In genomic region chr16:89936508-89936907, GRCh38 we compare ENCODE assay signal across 2 cellular contexts.
TF ChIP-seq lines count a peak whose summit lies in the region.

No MANE protein-coding gene starts in this region.

TF ChIP-seq in A549, 52 proteins besides CTCF, POLR2A, EP300 and RAD21 (continued from another document):
- TF ChIP-seq, protein P1, sequence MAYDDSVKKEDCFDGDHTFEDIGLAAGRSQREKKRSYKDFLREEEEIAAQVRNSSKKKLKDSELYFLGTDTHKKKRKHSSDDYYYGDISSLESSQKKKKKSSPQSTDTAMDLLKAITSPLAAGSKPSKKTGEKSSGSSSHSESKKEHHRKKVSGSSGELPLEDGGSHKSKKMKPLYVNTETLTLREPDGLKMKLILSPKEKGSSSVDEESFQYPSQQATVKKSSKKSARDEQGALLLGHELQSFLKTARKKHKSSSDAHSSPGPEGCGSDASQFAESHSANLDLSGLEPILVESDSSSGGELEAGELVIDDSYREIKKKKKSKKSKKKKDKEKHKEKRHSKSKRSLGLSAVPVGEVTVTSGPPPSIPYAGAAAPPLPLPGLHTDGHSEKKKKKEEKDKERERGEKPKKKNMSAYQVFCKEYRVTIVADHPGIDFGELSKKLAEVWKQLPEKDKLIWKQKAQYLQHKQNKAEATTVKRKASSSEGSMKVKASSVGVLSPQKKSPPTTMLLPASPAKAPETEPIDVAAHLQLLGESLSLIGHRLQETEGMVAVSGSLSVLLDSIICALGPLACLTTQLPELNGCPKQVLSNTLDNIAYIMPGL (CRISPR knock-in tag; IDR thresholded peaks at IDR 0.05; ENCODE audit: borderline replicate concordance) = no peak
- TF ChIP-seq PBX3 (IDR thresholded peaks at IDR 0.05) (no peak), NR3C1 (IDR thresholded peaks at IDR 0.05) (no peak), JUN (IDR thresholded peaks at IDR 0.05) (no peak), EHF (CRISPR knock-in tag; IDR thresholded peaks at IDR 0.05) (no peak), ZFP36 (IDR thresholded peaks at IDR 0.05; ENCODE audit: borderline replicate concordance, partially characterized antibody) (no peak), TFCP2L1 (CRISPR knock-in tag; IDR thresholded peaks at IDR 0.05) (no peak), ESRRA (IDR thresholded peaks at IDR 0.05; ENCODE audit: borderline replicate concordance, low read length) (no peak)
- TF ChIP-seq, protein P2, sequence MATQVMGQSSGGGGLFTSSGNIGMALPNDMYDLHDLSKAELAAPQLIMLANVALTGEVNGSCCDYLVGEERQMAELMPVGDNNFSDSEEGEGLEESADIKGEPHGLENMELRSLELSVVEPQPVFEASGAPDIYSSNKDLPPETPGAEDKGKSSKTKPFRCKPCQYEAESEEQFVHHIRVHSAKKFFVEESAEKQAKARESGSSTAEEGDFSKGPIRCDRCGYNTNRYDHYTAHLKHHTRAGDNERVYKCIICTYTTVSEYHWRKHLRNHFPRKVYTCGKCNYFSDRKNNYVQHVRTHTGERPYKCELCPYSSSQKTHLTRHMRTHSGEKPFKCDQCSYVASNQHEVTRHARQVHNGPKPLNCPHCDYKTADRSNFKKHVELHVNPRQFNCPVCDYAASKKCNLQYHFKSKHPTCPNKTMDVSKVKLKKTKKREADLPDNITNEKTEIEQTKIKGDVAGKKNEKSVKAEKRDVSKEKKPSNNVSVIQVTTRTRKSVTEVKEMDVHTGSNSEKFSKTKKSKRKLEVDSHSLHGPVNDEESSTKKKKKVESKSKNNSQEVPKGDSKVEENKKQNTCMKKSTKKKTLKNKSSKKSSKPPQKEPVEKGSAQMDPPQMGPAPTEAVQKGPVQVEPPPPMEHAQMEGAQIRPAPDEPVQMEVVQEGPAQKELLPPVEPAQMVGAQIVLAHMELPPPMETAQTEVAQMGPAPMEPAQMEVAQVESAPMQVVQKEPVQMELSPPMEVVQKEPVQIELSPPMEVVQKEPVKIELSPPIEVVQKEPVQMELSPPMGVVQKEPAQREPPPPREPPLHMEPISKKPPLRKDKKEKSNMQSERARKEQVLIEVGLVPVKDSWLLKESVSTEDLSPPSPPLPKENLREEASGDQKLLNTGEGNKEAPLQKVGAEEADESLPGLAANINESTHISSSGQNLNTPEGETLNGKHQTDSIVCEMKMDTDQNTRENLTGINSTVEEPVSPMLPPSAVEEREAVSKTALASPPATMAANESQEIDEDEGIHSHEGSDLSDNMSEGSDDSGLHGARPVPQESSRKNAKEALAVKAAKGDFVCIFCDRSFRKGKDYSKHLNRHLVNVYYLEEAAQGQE (IDR thresholded peaks at IDR 0.05) = no peak

TF ChIP-seq in SK-N-SH treated with all-trans-retinoic acid at 6 μM for 48 hours, 23 proteins besides CTCF, POLR2A, EP300 and RAD21 (continued from another document):
- TF ChIP-seq SNAI2 (CRISPR knock-in tag; IDR thresholded peaks at IDR 0.05) (no peak), ARNTL (CRISPR knock-in tag; IDR thresholded peaks at IDR 0.05; ENCODE audit: borderline replicate concordance, low read depth) (no peak), BACH2 (CRISPR knock-in tag; IDR thresholded peaks at IDR 0.05; ENCODE audit: borderline replicate concordance) (no peak), ISL1 (CRISPR knock-in tag; IDR thresholded peaks at IDR 0.05) (no peak)
- TF ChIP-seq, protein P3, sequence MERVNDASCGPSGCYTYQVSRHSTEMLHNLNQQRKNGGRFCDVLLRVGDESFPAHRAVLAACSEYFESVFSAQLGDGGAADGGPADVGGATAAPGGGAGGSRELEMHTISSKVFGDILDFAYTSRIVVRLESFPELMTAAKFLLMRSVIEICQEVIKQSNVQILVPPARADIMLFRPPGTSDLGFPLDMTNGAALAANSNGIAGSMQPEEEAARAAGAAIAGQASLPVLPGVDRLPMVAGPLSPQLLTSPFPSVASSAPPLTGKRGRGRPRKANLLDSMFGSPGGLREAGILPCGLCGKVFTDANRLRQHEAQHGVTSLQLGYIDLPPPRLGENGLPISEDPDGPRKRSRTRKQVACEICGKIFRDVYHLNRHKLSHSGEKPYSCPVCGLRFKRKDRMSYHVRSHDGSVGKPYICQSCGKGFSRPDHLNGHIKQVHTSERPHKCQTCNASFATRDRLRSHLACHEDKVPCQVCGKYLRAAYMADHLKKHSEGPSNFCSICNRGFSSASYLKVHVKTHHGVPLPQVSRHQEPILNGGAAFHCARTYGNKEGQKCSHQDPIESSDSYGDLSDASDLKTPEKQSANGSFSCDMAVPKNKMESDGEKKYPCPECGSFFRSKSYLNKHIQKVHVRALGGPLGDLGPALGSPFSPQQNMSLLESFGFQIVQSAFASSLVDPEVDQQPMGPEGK (CRISPR knock-in tag; IDR thresholded peaks at IDR 0.05; ENCODE audit: borderline replicate concordance) = no peak
- TF ChIP-seq, protein P4, sequence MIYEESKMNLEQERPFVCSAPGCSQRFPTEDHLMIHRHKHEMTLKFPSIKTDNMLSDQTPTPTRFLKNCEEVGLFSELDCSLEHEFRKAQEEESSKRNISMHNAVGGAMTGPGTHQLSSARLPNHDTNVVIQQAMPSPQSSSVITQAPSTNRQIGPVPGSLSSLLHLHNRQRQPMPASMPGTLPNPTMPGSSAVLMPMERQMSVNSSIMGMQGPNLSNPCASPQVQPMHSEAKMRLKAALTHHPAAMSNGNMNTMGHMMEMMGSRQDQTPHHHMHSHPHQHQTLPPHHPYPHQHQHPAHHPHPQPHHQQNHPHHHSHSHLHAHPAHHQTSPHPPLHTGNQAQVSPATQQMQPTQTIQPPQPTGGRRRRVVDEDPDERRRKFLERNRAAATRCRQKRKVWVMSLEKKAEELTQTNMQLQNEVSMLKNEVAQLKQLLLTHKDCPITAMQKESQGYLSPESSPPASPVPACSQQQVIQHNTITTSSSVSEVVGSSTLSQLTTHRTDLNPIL (CRISPR knock-in tag; IDR thresholded peaks at IDR 0.05; ENCODE audit: low read depth) = no peak
